Comparison of ENCODE assay signal across 19 cellular contexts in genomic region chr5:67063791-67064190, GRCh38.
DNase-seq lines count a peak whose midpoint lies in the region; ATAC-seq and TF ChIP-seq lines count a peak whose summit lies in the region.
"Had no signal": no experiment of that assay in that cellular context is flagged by ENCODE, and none has a peak within 500 bp of the region (broad histone marks: within the 10 kb centered on the region; RNA-seq: fewer than 3 reads in every experiment).

No MANE protein-coding gene starts in this region.

- TF ChIP-seq CTCF in left ventricle myocardium inferior (IDR thresholded peaks at IDR 0.05; ENCODE audit: borderline replicate concordance) (no peak), brain microvascular endothelial cell (IDR thresholded peaks at IDR 0.05; ENCODE audit: low read depth, low read length, missing control alignments) (no peak), fibroblast of villous mesenchyme (IDR thresholded peaks at IDR 0.05; ENCODE audit: insufficient read depth, low read depth, low read length) (no peak), omental fat pad (IDR thresholded peaks at IDR 0.05) (no peak)

- H3K4me1 ChIP-seq in left ventricle myocardium inferior = peaks cover 93% of the 10 kb centered on the region
- H3K4me1 ChIP-seq: prostate gland had no signal

- ATAC-seq in Right ventricle myocardium superior (ENCODE audit: poor library complexity) (no peak), omental fat pad (ENCODE audit: low FRiP score) (no peak), GM19463 (IDR thresholded peaks at IDR 0.05; ENCODE audit: unreplicated experiment) (no peak)
- ATAC-seq: CD8-positive, alpha-beta T cell had no signal

- no peaks in the 10 kb centered on the region for H3K9me3 ChIP-seq in left ventricle myocardium inferior (replicated peaks)
- H3K9me3 ChIP-seq: prostate gland had no signal

- intact Hi-C loops in left ventricle myocardium inferior (cut with micrococcal nuclease) = loop anchor here (10.0 kb wide), 1 partner anchor 49 kb away; no protein-coding TSS in a partner anchor
- intact Hi-C loops in Right ventricle myocardium superior (cut with DNase I) = no loop called here

- H3K27ac ChIP-seq in left ventricle myocardium inferior (replicated peaks) (peak overlapping the region; percentile 64), brain microvascular endothelial cell (peak overlapping the region; percentile 41)
- H3K27ac ChIP-seq: prostate gland had no signal

- no peak for DNase-seq in left ventricle myocardium inferior
- DNase-seq in Right ventricle myocardium superior = no peak
- peak; percentile 72 for DNase-seq in brain microvascular endothelial cell
- peak; percentile 22 for DNase-seq in fibroblast of villous mesenchyme (ENCODE audit: low read depth)
- DNase-seq in omental fat pad (ENCODE audit: low spot score) = no peak
- no peak for DNase-seq in RPMI8226
- DNase-seq in NOMO-1 treated with DMSO at 0.1 percent for 48 hours (lab: John Stamatoyannopoulos, UW; ENCODE audit: unreplicated experiment) = no peak
- DNase-seq: ACHN; activated CD4-positive, CD25-positive, alpha-beta regulatory T cell treated with anti-CD3 and anti-CD28 coated beads, Interleukin-2, amount 50 U/mL, for 72 hours; activated gamma-delta T cell treated with Interleukin-2 at 50 U/mL for 16 hours; aorta; CD8-positive, alpha-beta T cell; foreskin melanocyte; GDM1; NCI-H146; NCI-H226; SIG-M5 had no signal

- H3K4me3 ChIP-seq in left ventricle myocardium inferior (no peak overlapping the region), brain microvascular endothelial cell (ENCODE audit: low read depth, low read length) (no peak overlapping the region), fibroblast of villous mesenchyme (ENCODE audit: low read depth, low read length) (no peak overlapping the region)
- H3K4me3 ChIP-seq: prostate gland had no signal

- H3K27me3 ChIP-seq in left ventricle myocardium inferior (ENCODE audit: low read depth) = no peaks in the 10 kb centered on the region
- H3K27me3 ChIP-seq in brain microvascular endothelial cell (replicated peaks) = no peaks in the 10 kb centered on the region

- in situ Hi-C loops in brain microvascular endothelial cell (cut with HindIII; ENCODE audit: low pct_ligation_motif_present, low sequenced_read_pairs) = no loop called here

- H3K36me3 ChIP-seq in left ventricle myocardium inferior (no peaks in the 10 kb centered on the region), brain microvascular endothelial cell (replicated peaks) (no peaks in the 10 kb centered on the region)
- H3K36me3 ChIP-seq: prostate gland had no signal

Comparison
In these comparisons a context has a peak if more than half of its experiments do, and no peak if none do; other contexts are left out.
1. DNase-seq: peak in brain microvascular endothelial cell (single experiment) and fibroblast of villous mesenchyme (single experiment); none in left ventricle myocardium inferior (single experiment), Right ventricle myocardium superior (single experiment), omental fat pad (single experiment), RPMI8226 (single experiment) and NOMO-1 treated with DMSO at 0.1 percent for 48 hours (single experiment).